14 cellular contexts compared by ENCODE assay signal in genomic region chr21:30718239-30718909, GRCh38. TPM values are rescaled to one million over a fixed set of nuclear protein-coding genes. Genes with fewer than 3 reads are reported as not detected.
DNase-seq lines count a peak whose midpoint lies in the region; ATAC-seq and TF ChIP-seq lines count a peak whose summit lies in the region.
"Had no signal": no experiment of that assay in that cellular context is flagged by ENCODE, and none has a peak within 500 bp of the region (broad histone marks: within the 10 kb centered on the region; RNA-seq: fewer than 3 reads in every experiment).

KRTAP21-3 (minus strand) TSS chr21:30718777; CDS start chr21:30718759, 18 bp downstream.

- H3K27ac Mint-ChIP-seq in activated CD4-positive, alpha-beta T cell treated with anti-CD3 and anti-CD28 coated beads, Interleukin-2, amount 10 ng/mL, durations not matched to agents 7 days and 5 days = peak within 1 kb of the TSS; percentile 9
- peak within 1 kb of the TSS; percentile 97 for H3K27ac Mint-ChIP-seq in activated naive CD4-positive, alpha-beta T cell treated with anti-CD3 and anti-CD28 coated beads, Interleukin-2, amount 50 U/mL, for 24 hours

- no peak for ATAC-seq in HG03039 (IDR thresholded peaks at IDR 0.05; ENCODE audit: unreplicated experiment)
- no peak for ATAC-seq in GM18520 (IDR thresholded peaks at IDR 0.05; ENCODE audit: unreplicated experiment)
- ATAC-seq: esophagus mucosa had no signal

- H3K4me3 Mint-ChIP-seq in activated CD4-positive, alpha-beta T cell treated with anti-CD3 and anti-CD28 coated beads, Interleukin-2, amount 10 ng/mL, durations not matched to agents 7 days and 5 days = no peak within 1 kb of the TSS
- H3K4me3 Mint-ChIP-seq in activated naive CD4-positive, alpha-beta T cell treated with anti-CD3 and anti-CD28 coated beads, Interleukin-2, amount 50 U/mL, for 24 hours = peak within 1 kb of the TSS; percentile 61

- CTCF ChIA-PET in activated CD4-positive, alpha-beta T cell treated with anti-CD3 and anti-CD28 coated beads, Interleukin-2, amount 10 ng/mL, durations not matched to agents 7 days and 5 days (lab: Charles Lee) = no interaction called here

- POLR2A ChIA-PET in activated CD4-positive, alpha-beta T cell treated with anti-CD3 and anti-CD28 coated beads, Interleukin-2, amount 10 ng/mL, durations not matched to agents 7 days and 5 days (lab: Charles Lee) = interaction anchor here (0.6 kb wide), 1 partner anchor 9 kb away, joined by 4 read pairs; no protein-coding TSS in a partner anchor

- no peak for DNase-seq in activated CD4-positive, alpha-beta T cell treated with anti-CD3 and anti-CD28 coated beads, Interleukin-2, amount 10 ng/mL, durations not matched to agents 7 days and 5 days
- no peak for DNase-seq in activated CD4-positive, alpha-beta T cell treated with anti-CD3 and anti-CD28 coated beads for 4 hours
- DNase-seq in LHCN-M2 (ENCODE audit: low read depth) (peak; percentile 1), retinal pigment epithelial cell (ENCODE audit: low read depth) (peak; percentile 31), 8988T (no peak)
- DNase-seq: ACHN, DMS79, SHP77 had no signal

- H3K4me1 Mint-ChIP-seq in activated CD4-positive, alpha-beta T cell treated with anti-CD3 and anti-CD28 coated beads, Interleukin-2, amount 10 ng/mL, durations not matched to agents 7 days and 5 days = peaks cover 22% of the 10 kb centered on the region
- peaks cover 39% of the 10 kb centered on the region for H3K4me1 Mint-ChIP-seq in activated naive CD4-positive, alpha-beta T cell treated with anti-CD3 and anti-CD28 coated beads, Interleukin-2, amount 50 U/mL, for 24 hours

- H3K27me3 Mint-ChIP-seq in activated CD4-positive, alpha-beta T cell treated with anti-CD3 and anti-CD28 coated beads, Interleukin-2, amount 10 ng/mL, durations not matched to agents 7 days and 5 days = peaks cover 1% of the 10 kb centered on the region
- H3K27me3 Mint-ChIP-seq in activated naive CD4-positive, alpha-beta T cell treated with anti-CD3 and anti-CD28 coated beads, Interleukin-2, amount 50 U/mL, for 24 hours = peaks cover 2% of the 10 kb centered on the region

- H3K4me3 ChIP-seq in retinal pigment epithelial cell (ENCODE audit: low read length) = no peak within 1 kb of the TSS

- TF ChIP-seq CTCF in retinal pigment epithelial cell (conservative IDR thresholded peaks at IDR 0.05; ENCODE audit: low read depth, low read length) = no peak

- no peaks in the 10 kb centered on the region for H3K36me3 Mint-ChIP-seq in activated CD4-positive, alpha-beta T cell treated with anti-CD3 and anti-CD28 coated beads, Interleukin-2, amount 10 ng/mL, durations not matched to agents 7 days and 5 days (ENCODE audit: low read depth)
- H3K36me3 Mint-ChIP-seq in activated naive CD4-positive, alpha-beta T cell treated with anti-CD3 and anti-CD28 coated beads, Interleukin-2, amount 50 U/mL, for 24 hours = no peaks in the 10 kb centered on the region

- H3K9me3 Mint-ChIP-seq in activated CD4-positive, alpha-beta T cell treated with anti-CD3 and anti-CD28 coated beads, Interleukin-2, amount 10 ng/mL, durations not matched to agents 7 days and 5 days = peaks cover 6% of the 10 kb centered on the region
- peaks cover 6% of the 10 kb centered on the region for H3K9me3 Mint-ChIP-seq in activated naive CD4-positive, alpha-beta T cell treated with anti-CD3 and anti-CD28 coated beads, Interleukin-2, amount 50 U/mL, for 24 hours

RNA-seq across cellular contexts. Expression of gene KRTAP21-3, which starts in this region (rescaled TPM):
- total RNA-seq in activated CD4-positive, alpha-beta T cell treated with anti-CD3 and anti-CD28 coated beads, Interleukin-2, amount 10 ng/mL, durations not matched to agents 7 days and 5 days = not detected
- total RNA-seq in LHCN-M2 (2014; rRNA removed) = not detected in 2 replicates
- polyA plus RNA-seq in LHCN-M2 (2012) = not detected
- total RNA-seq: esophagus mucosa, myocyte, NCI-H460 had no signal

Comparison
In these comparisons a context has a peak if more than half of its experiments do, and no peak if none do; other contexts are left out.
1. Peak in DNase-seq in LHCN-M2; RNA of the gene not detected or under 1 TPM.